ENCODE assay signal across 17 cellular contexts in genomic region chr3:127427666-127428065, GRCh38.
"Had no signal": no experiment of that assay in that cellular context is flagged by ENCODE, and none has a peak within 500 bp of the region (broad histone marks: within the 10 kb centered on the region; RNA-seq: fewer than 3 reads in every experiment).

No MANE protein-coding gene starts in this region.

- ATAC-seq: activated T-cell treated with anti-CD3 and anti-CD28 coated beads, Interleukin-2, amount 50 U/mL, for 4 hours; psoas muscle; SK-N-SH treated with all-trans-retinoic acid at 6 μM for 48 hours; WTC11 had no signal

- H3K27me3 ChIP-seq: vagina had no signal

- DNase-seq: activated CD4-positive, alpha-beta T cell treated with anti-CD3 and anti-CD28 coated beads, Interleukin-2, amount 10 ng/mL, durations not matched to agents 24 days and 14 days; activated gamma-delta T cell; activated T-cell treated with anti-CD3 and anti-CD28 coated beads, Interleukin-2, amount 50 U/mL, for 4 hours; brain microvascular endothelial cell; cerebellar nuclear complex; psoas muscle; stimulated activated CD4-positive, alpha-beta T cell treated with anti-CD3 and anti-CD28 coated beads, Interleukin-2, amount 100 ng/mL, for 48 hours; stimulated activated CD8-positive, alpha-beta memory T cell treated with anti-CD3 and anti-CD28 coated beads, Interleukin-4, amount 100 ng/mL, for 48 hours had no signal

- H3K4me3 Mint-ChIP-seq: activated CD4-positive, alpha-beta T cell treated with anti-CD3 and anti-CD28 coated beads, Interleukin-2, amount 10 ng/mL, durations not matched to agents 24 days and 14 days; activated naive CD8-positive, alpha-beta T cell; activated T-cell treated with anti-CD3 and anti-CD28 coated beads, Interleukin-2, amount 50 U/mL, for 4 hours; dendritic cell treated with granulocyte-macrophage colony-stimulating factor and Interleukin-4, amounts not matched to agents 40 ng/mL and 50 ng/mL, for 4 days; stimulated activated naive CD8-positive, alpha-beta T cell treated with anti-CD3 and anti-CD28 coated beads, Interleukin-15, Interleukin-2, amounts not matched to agents 100 ng/mL and 50 ng/mL, for 24 hours; T-helper 1 cell treated with Interleukin-12 subunit alpha and Interleukin-12 subunit beta and Interleukin-4 antibody, amounts not matched to agents 30 μg/mL and 1 μg/mL, for 36 hours; WTC11 had no signal

- H3K27ac ChIP-seq: brain microvascular endothelial cell, esophagus muscularis mucosa, psoas muscle, thoracic aorta, vagina had no signal

- H3K4me3 ChIP-seq: esophagus muscularis mucosa, psoas muscle, thoracic aorta, vagina had no signal

- H3K4me1 Mint-ChIP-seq: activated CD4-positive, alpha-beta T cell treated with anti-CD3 and anti-CD28 coated beads, Interleukin-2, amount 10 ng/mL, durations not matched to agents 24 days and 14 days had no signal

- H3K9me3 Mint-ChIP-seq: activated CD4-positive, alpha-beta T cell treated with anti-CD3 and anti-CD28 coated beads, Interleukin-2, amount 10 ng/mL, durations not matched to agents 24 days and 14 days; activated T-cell treated with anti-CD3 and anti-CD28 coated beads, Interleukin-2, amount 50 U/mL, for 4 hours; dendritic cell treated with granulocyte-macrophage colony-stimulating factor and Interleukin-4, amounts not matched to agents 40 ng/mL and 50 ng/mL, for 4 days; stimulated activated naive CD8-positive, alpha-beta T cell treated with anti-CD3 and anti-CD28 coated beads, Interleukin-15, Interleukin-2, amounts not matched to agents 100 ng/mL and 50 ng/mL, for 24 hours; T-helper 1 cell treated with Interleukin-12 subunit alpha and Interleukin-12 subunit beta and Interleukin-4 antibody, amounts not matched to agents 30 μg/mL and 1 μg/mL, for 36 hours had no signal

- H3K9me3 ChIP-seq: psoas muscle, thoracic aorta, vagina had no signal

- H3K36me3 Mint-ChIP-seq: activated naive CD8-positive, alpha-beta T cell; WTC11 had no signal

- H3K27ac Mint-ChIP-seq: activated CD4-positive, alpha-beta T cell treated with anti-CD3 and anti-CD28 coated beads, Interleukin-2, amount 10 ng/mL, durations not matched to agents 24 days and 14 days; activated naive CD8-positive, alpha-beta T cell; dendritic cell treated with granulocyte-macrophage colony-stimulating factor and Interleukin-4, amounts not matched to agents 40 ng/mL and 50 ng/mL, for 4 days; stimulated activated naive CD8-positive, alpha-beta T cell treated with anti-CD3 and anti-CD28 coated beads, Interleukin-15, Interleukin-2, amounts not matched to agents 100 ng/mL and 50 ng/mL, for 24 hours; T-helper 1 cell treated with Interleukin-12 subunit alpha and Interleukin-12 subunit beta and Interleukin-4 antibody, amounts not matched to agents 30 μg/mL and 1 μg/mL, for 36 hours; WTC11 had no signal

- H3K36me3 ChIP-seq: brain microvascular endothelial cell, esophagus muscularis mucosa, thoracic aorta, vagina had no signal
